Comparison of ENCODE assay signal across 21 cellular contexts in the genomic region with DNA sequence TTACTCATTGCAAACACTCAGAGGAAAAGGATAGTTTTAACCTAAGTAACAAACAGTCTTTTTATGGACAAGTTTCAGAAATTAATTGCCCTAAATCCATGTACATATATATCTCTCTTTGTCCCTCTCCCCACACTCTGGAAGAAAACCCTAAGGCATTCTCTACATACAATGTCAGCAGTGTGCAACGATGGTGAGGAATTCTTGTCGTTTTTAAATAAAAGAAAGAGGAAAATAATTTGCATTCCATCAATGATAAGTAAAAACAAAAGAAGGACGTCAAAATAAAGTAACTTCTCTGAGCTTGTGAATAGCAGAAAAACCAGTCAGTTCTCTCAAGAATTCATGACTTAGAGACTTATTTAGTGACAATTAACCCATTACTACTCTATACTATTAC.
DNase-seq lines count a peak whose midpoint lies in the region; ATAC-seq and TF ChIP-seq lines count a peak whose summit lies in the region.
"Had no signal": no experiment of that assay in that cellular context is flagged by ENCODE, and none has a peak within 500 bp of the region (broad histone marks: within the 10 kb centered on the region; RNA-seq: fewer than 3 reads in every experiment).

No MANE protein-coding gene starts in this region.

- H3K9ac ChIP-seq in fibroblast of lung (ENCODE audit: insufficient read depth, low read length): no peak overlapping the region
- H3K9ac ChIP-seq: neural progenitor cell had no signal

- peaks cover 10% of the 10 kb centered on the region for H3K36me3 ChIP-seq in fibroblast of lung (ENCODE audit: control insufficient read depth, insufficient read depth, low read length)
- H3K36me3 ChIP-seq in uterus: peaks cover 0 to 3% of the 10 kb centered on the region in 2 donors
- H3K36me3 ChIP-seq: neural progenitor cell had no signal

- peaks cover 37% of the 10 kb centered on the region for H3K27me3 Mint-ChIP-seq in activated T-cell treated with anti-CD3 and anti-CD28 coated beads, Interleukin-2, amount 50 U/mL, for 24 hours
- no peaks in the 10 kb centered on the region for H3K27me3 Mint-ChIP-seq in WTC11 (ENCODE audit: low read depth)

- intact Hi-C loops in uterus (cut with DNase I; ENCODE audit: low total_unique reads): no loop called here

- H3K4me1 ChIP-seq in fibroblast of lung (ENCODE audit: control insufficient read depth, extremely low read depth, insufficient read depth, low read length) (peaks cover 17% of the 10 kb centered on the region), uterus (no peaks in the 10 kb centered on the region)
- H3K4me1 ChIP-seq: neural progenitor cell had no signal

- peak overlapping the region; percentile 46 for H3K4me2 ChIP-seq in fibroblast of lung (ENCODE audit: extremely low read depth, insufficient read depth, low read length)
- H3K4me2 ChIP-seq: neural progenitor cell had no signal

- H3K4me3 ChIP-seq in fibroblast of lung (replicated peaks in 1 of 4; ENCODE audit: control extremely low read depth in 1 of 4, insufficient read depth in 1 of 4, low read depth in 3 of 4, low read length in 4 of 4) (no peak overlapping the region), uterus (no peak overlapping the region)
- H3K4me3 ChIP-seq: neural progenitor cell, stomach had no signal

- H2AFZ ChIP-seq in fibroblast of lung (ENCODE audit: low read length): no peak overlapping the region
- H2AFZ ChIP-seq: neural progenitor cell had no signal

- CTCF ChIA-PET in WTC11 (lab: Charles Lee): interaction anchor here (0.6 kb wide), 1 partner anchor 627 kb away, joined by 3 read pairs; no protein-coding TSS in a partner anchor

- peak overlapping the region; percentile 65 for H3K27ac Mint-ChIP-seq in activated T-cell treated with anti-CD3 and anti-CD28 coated beads, Interleukin-2, amount 50 U/mL, for 24 hours
- peak overlapping the region; percentile 27; the same call in 1 of the 2 replicates for H3K27ac Mint-ChIP-seq in WTC11
- H3K27ac Mint-ChIP-seq: CD8-positive, alpha-beta T cell; neural progenitor cell; T-helper 2 cell treated with Interferon-gamma antibody and Interleukin-4, amounts not matched to agents 5 μg/mL and 100 μg/mL, for 36 hours had no signal

- TF ChIP-seq POLR2A in uterus (IDR thresholded peaks at IDR 0.05): no peak

- H3K79me2 ChIP-seq in fibroblast of lung (ENCODE audit: control insufficient read depth, insufficient read depth, low read length): peaks cover 90% of the 10 kb centered on the region

- H4K20me1 ChIP-seq in fibroblast of lung (ENCODE audit: control insufficient read depth, extremely low read depth, insufficient read depth, low read length): no peaks in the 10 kb centered on the region

- DNase-seq in activated T-cell treated with anti-CD3 and anti-CD28 coated beads, Interleukin-2, amount 50 U/mL, for 24 hours: no peak
- no peak for DNase-seq in activated T-cell treated with anti-CD3 and anti-CD28 coated beads, Interleukin-2, amount 50 U/mL, for 1 hour
- DNase-seq in WTC11 (ENCODE audit: low spot score) (no peak), fibroblast of lung (ENCODE audit: low read depth in 2 of 2) (no peak), uterus (no peak)
- no peak for DNase-seq in stimulated activated CD4-positive, alpha-beta T cell treated with anti-CD3 and anti-CD28 coated beads, Interleukin-2, amount 100 ng/mL, for 48 hours
- DNase-seq in stimulated activated CD8-positive, alpha-beta memory T cell treated with anti-CD3 and anti-CD28 coated beads, Interleukin-4, amount 100 ng/mL, for 48 hours: no peak
- DNase-seq: activated naive CD4-positive, alpha-beta T cell treated with anti-CD3 and anti-CD28 coated beads, Interleukin-2, amount 50 U/mL, for 16 hours; activated T-cell treated with anti-CD3 and anti-CD28 coated beads for 4 hours; CD8-positive, alpha-beta T cell; DMS79 treated with DMSO at 0.1 percent for 48 hours; effector CD8-positive, alpha-beta T cell; midbrain; MM.1S; NCI-H1694; NCI-H345 had no signal

- no peaks in the 10 kb centered on the region for H3K9me3 Mint-ChIP-seq in activated T-cell treated with anti-CD3 and anti-CD28 coated beads, Interleukin-2, amount 50 U/mL, for 24 hours
- H3K9me3 Mint-ChIP-seq in WTC11: no peaks in the 10 kb centered on the region
- H3K9me3 Mint-ChIP-seq: CD8-positive, alpha-beta T cell; neural progenitor cell; T-helper 2 cell treated with Interferon-gamma antibody and Interleukin-4, amounts not matched to agents 5 μg/mL and 100 μg/mL, for 36 hours had no signal

- no peak for TF ChIP-seq CTCF in WTC11 (IDR thresholded peaks at IDR 0.05)
- TF ChIP-seq CTCF in fibroblast of lung (conservative IDR thresholded peaks at IDR 0.05 in 1 of 2, IDR thresholded peaks at IDR 0.05 in 1 of 2; ENCODE audit: low read depth in 1 of 2, low read length in 2 of 2): no peak
- TF ChIP-seq CTCF in uterus (IDR thresholded peaks at IDR 0.05): no peak

- H3K27ac ChIP-seq in fibroblast of lung (ENCODE audit: insufficient read depth, low read length) (peak overlapping the region; percentile 15), uterus (peak overlapping the region; percentile 28 to 46)
- H3K27ac ChIP-seq: neural progenitor cell, stomach had no signal

- peaks cover 34% of the 10 kb centered on the region for H3K36me3 Mint-ChIP-seq in activated T-cell treated with anti-CD3 and anti-CD28 coated beads, Interleukin-2, amount 50 U/mL, for 24 hours (ENCODE audit: low read depth)
- H3K36me3 Mint-ChIP-seq in WTC11: peaks cover 10% of the 10 kb centered on the region

- ATAC-seq in WTC11: no peak
- ATAC-seq in GM18520 (IDR thresholded peaks at IDR 0.05; ENCODE audit: unreplicated experiment): no peak
- ATAC-seq: CD8-positive, alpha-beta T cell; Right ventricle myocardium inferior had no signal

- H3K4me1 Mint-ChIP-seq in activated T-cell treated with anti-CD3 and anti-CD28 coated beads, Interleukin-2, amount 50 U/mL, for 24 hours (ENCODE audit: low read depth): peaks cover 22% of the 10 kb centered on the region
- peaks cover 13% of the 10 kb centered on the region for H3K4me1 Mint-ChIP-seq in WTC11

- POLR2A ChIA-PET in WTC11 (lab: Charles Lee): no interaction called here

- no peak overlapping the region for H3K4me3 Mint-ChIP-seq in activated T-cell treated with anti-CD3 and anti-CD28 coated beads, Interleukin-2, amount 50 U/mL, for 24 hours
- H3K4me3 Mint-ChIP-seq in WTC11: no peak overlapping the region
- H3K4me3 Mint-ChIP-seq: CD8-positive, alpha-beta T cell; neural progenitor cell; T-helper 2 cell treated with Interferon-gamma antibody and Interleukin-4, amounts not matched to agents 5 μg/mL and 100 μg/mL, for 36 hours had no signal

- H3K27me3 ChIP-seq in fibroblast of lung (ENCODE audit: control insufficient read depth, insufficient read depth, low read length): no peaks in the 10 kb centered on the region
- H3K27me3 ChIP-seq in uterus: peaks cover 0 to 5% of the 10 kb centered on the region in 2 donors
- H3K27me3 ChIP-seq: neural progenitor cell, stomach had no signal

- no peaks in the 10 kb centered on the region for H3K9me3 ChIP-seq in fibroblast of lung (ENCODE audit: control insufficient read depth, insufficient read depth, low read depth, low read length)
- H3K9me3 ChIP-seq in uterus: no peaks in the 10 kb centered on the region
- H3K9me3 ChIP-seq: stomach had no signal

TF ChIP-seq in WTC11, 78 proteins besides CTCF, POLR2A, EP300 and RAD21 (continues in another document):
- TF ChIP-seq MXD4 (CRISPR knock-in tag; IDR thresholded peaks at IDR 0.05; ENCODE audit: borderline replicate concordance): no peak
- TF ChIP-seq, protein P1, sequence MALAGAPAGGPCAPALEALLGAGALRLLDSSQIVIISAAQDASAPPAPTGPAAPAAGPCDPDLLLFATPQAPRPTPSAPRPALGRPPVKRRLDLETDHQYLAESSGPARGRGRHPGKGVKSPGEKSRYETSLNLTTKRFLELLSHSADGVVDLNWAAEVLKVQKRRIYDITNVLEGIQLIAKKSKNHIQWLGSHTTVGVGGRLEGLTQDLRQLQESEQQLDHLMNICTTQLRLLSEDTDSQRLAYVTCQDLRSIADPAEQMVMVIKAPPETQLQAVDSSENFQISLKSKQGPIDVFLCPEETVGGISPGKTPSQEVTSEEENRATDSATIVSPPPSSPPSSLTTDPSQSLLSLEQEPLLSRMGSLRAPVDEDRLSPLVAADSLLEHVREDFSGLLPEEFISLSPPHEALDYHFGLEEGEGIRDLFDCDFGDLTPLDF (CRISPR knock-in tag; IDR thresholded peaks at IDR 0.05): no peak
- no peak for TF ChIP-seq NR3C1 (CRISPR knock-in tag; conservative IDR thresholded peaks at IDR 0.05; ENCODE audit: low read depth)
- no peak for TF ChIP-seq FOXP1 (CRISPR knock-in tag; IDR thresholded peaks at IDR 0.05; ENCODE audit: borderline replicate concordance)
- no peak for TF ChIP-seq RORB (CRISPR knock-in tag; IDR thresholded peaks at IDR 0.05)
- no peak for TF ChIP-seq NR2C2 (CRISPR knock-in tag; IDR thresholded peaks at IDR 0.05)
- TF ChIP-seq, protein P2, sequence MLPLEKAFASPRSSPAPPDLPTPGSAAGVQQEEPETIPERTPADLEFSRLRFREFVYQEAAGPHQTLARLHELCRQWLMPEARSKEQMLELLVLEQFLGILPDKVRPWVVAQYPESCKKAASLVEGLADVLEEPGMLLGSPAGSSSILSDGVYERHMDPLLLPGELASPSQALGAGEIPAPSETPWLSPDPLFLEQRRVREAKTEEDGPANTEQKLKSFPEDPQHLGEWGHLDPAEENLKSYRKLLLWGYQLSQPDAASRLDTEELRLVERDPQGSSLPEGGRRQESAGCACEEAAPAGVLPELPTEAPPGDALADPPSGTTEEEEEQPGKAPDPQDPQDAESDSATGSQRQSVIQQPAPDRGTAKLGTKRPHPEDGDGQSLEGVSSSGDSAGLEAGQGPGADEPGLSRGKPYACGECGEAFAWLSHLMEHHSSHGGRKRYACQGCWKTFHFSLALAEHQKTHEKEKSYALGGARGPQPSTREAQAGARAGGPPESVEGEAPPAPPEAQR (CRISPR knock-in tag; IDR thresholded peaks at IDR 0.05): no peak
- no peak for TF ChIP-seq ZBTB21 (CRISPR knock-in tag; IDR thresholded peaks at IDR 0.05; ENCODE audit: borderline replicate concordance)
- no peak for TF ChIP-seq SMAD4 (CRISPR knock-in tag; IDR thresholded peaks at IDR 0.05)
- no peak for TF ChIP-seq ZNF317 (CRISPR knock-in tag; IDR thresholded peaks at IDR 0.05; ENCODE audit: borderline replicate concordance, low read depth)
- TF ChIP-seq ZNF219 (CRISPR knock-in tag; IDR thresholded peaks at IDR 0.05; ENCODE audit: borderline replicate concordance): no peak
- TF ChIP-seq, protein P3, sequence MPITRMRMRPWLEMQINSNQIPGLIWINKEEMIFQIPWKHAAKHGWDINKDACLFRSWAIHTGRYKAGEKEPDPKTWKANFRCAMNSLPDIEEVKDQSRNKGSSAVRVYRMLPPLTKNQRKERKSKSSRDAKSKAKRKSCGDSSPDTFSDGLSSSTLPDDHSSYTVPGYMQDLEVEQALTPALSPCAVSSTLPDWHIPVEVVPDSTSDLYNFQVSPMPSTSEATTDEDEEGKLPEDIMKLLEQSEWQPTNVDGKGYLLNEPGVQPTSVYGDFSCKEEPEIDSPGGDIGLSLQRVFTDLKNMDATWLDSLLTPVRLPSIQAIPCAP (CRISPR knock-in tag; IDR thresholded peaks at IDR 0.05): no peak
- TF ChIP-seq FOXK1 (CRISPR knock-in tag; IDR thresholded peaks at IDR 0.05): no peak
- TF ChIP-seq NFE2L1 (CRISPR knock-in tag; IDR thresholded peaks at IDR 0.05): no peak
- TF ChIP-seq HMGA2 (CRISPR knock-in tag; IDR thresholded peaks at IDR 0.05): no peak
